24 cellular contexts compared by ENCODE assay signal in genomic region chr4:92988301-92988700, GRCh38.
DNase-seq lines count a peak whose midpoint lies in the region; ATAC-seq, FAIRE-seq and TF ChIP-seq lines count a peak whose summit lies in the region.
"Had no signal": no experiment of that assay in that cellular context is flagged by ENCODE, and none has a peak within 500 bp of the region (broad histone marks: within the 10 kb centered on the region; RNA-seq: fewer than 3 reads in every experiment).

No MANE protein-coding gene starts in this region.

- H3K27ac ChIP-seq in HepG2 (ENCODE audit: extremely low read length, insufficient read depth, low read length) (no peak overlapping the region), OCI-LY7 (ENCODE audit: low read depth, low read length, poor library complexity, severe bottlenecking) (no peak overlapping the region), uterus (no peak overlapping the region)
- H3K27ac ChIP-seq: A549, SJSA1 had no signal

- H4K20me1 ChIP-seq in HepG2 (ENCODE audit: insufficient read depth, low read length) (no peaks in the 10 kb centered on the region), OCI-LY7 (ENCODE audit: insufficient read depth, low read length) (no peaks in the 10 kb centered on the region)

- H3K4me1 ChIP-seq in HepG2 (ENCODE audit: insufficient read depth, low read length) (no peaks in the 10 kb centered on the region), OCI-LY7 (ENCODE audit: insufficient read depth, low read length, poor library complexity, severe bottlenecking) (no peaks in the 10 kb centered on the region), uterus (no peaks in the 10 kb centered on the region)
- H3K4me1 ChIP-seq: A549, SJSA1 had no signal

- 1% methylated on average over 2 of the region's 2 CpGs for WGBS in HepG2 (ENCODE audit: low lambda C conversion rate)

- intact Hi-C loops in HepG2 (cut with micrococcal nuclease; ENCODE audit: unreplicated experiment) = no loop called here
- intact Hi-C loops in OCI-LY7 (cut with micrococcal nuclease; ENCODE audit: unreplicated experiment) = no loop called here
- intact Hi-C loops in uterus (cut with DNase I; ENCODE audit: low total_unique reads) = no loop called here

- H3K27me3 ChIP-seq in bronchial epithelial cell (ENCODE audit: control insufficient read depth, insufficient read depth, low read length) (no peaks in the 10 kb centered on the region), HepG2 (ENCODE audit: control insufficient read depth in 1 of 2, insufficient read depth in 2 of 2, low read length in 2 of 2) (no peaks in the 10 kb centered on the region), uterus (no peaks in the 10 kb centered on the region)
- H3K27me3 ChIP-seq: SJSA1 had no signal

- in situ Hi-C loops in HepG2 (cut with HindIII; ENCODE audit: extremely low pct_ligation_motif_present, low pct_unique_long_range_greater_than_20kb) = no loop called here

- H3K9ac ChIP-seq in HepG2 (ENCODE audit: insufficient read depth, low read depth, low read length) = no peak overlapping the region

- no TSS peak for BruUV-seq in HepG2 (replicated peaks; lab: Mats Ljungman, UMichigan)
- BruUV-seq in OCI-LY7 (replicated peaks; lab: Mats Ljungman, UMichigan) = no TSS peak

- no peak overlapping the region for H2AFZ ChIP-seq in HepG2 (ENCODE audit: low read length)
- H2AFZ ChIP-seq in OCI-LY7 (ENCODE audit: low read length) = no peak overlapping the region

- no peaks in the 10 kb centered on the region for H3K9me3 ChIP-seq in HepG2 (ENCODE audit: low read length)
- no peaks in the 10 kb centered on the region for H3K9me3 ChIP-seq in OCI-LY7 (ENCODE audit: low read length)
- no peaks in the 10 kb centered on the region for H3K9me3 ChIP-seq in uterus
- H3K9me3 ChIP-seq: A549, SJSA1 had no signal

- H3K4me2 ChIP-seq in HepG2 (ENCODE audit: low read depth, low read length) = no peak overlapping the region
- H3K4me2 ChIP-seq in OCI-LY7 (ENCODE audit: low read length) = no peak overlapping the region
- H3K4me2 ChIP-seq: A549 had no signal

- POLR2A ChIA-PET in HepG2 (lab: Yijun Ruan, JAX) = no interaction called here
- POLR2A ChIA-PET in OCI-LY7 (lab: Charles Lee) = no interaction called here

- TF ChIP-seq CTCF in bronchial epithelial cell (IDR thresholded peaks at IDR 0.05; ENCODE audit: insufficient read depth, low read length, severe bottlenecking) (no peak), HepG2 (CRISPR knock-in tag; IDR thresholded peaks at IDR 0.05) (no peak), OCI-LY7 (conservative IDR thresholded peaks at IDR 0.05; ENCODE audit: low read length) (no peak), uterus (IDR thresholded peaks at IDR 0.05) (no peak)

- H3K79me2 ChIP-seq in HepG2 (ENCODE audit: insufficient read depth, low read length) = no peaks in the 10 kb centered on the region
- H3K79me2 ChIP-seq in OCI-LY7 (ENCODE audit: insufficient read depth, low read depth, low read length) = no peaks in the 10 kb centered on the region

- FAIRE-seq in bronchial epithelial cell (lab: Jason Lieb, UNC) (no peak), HepG2 (lab: Jason Lieb, UNC) (no peak)
- FAIRE-seq: A549, D721Med, RCC 7860 had no signal

- ATAC-seq in HepG2 = no peak
- ATAC-seq in HG02884 (IDR thresholded peaks at IDR 0.05; ENCODE audit: unreplicated experiment) = no peak
- ATAC-seq: A549, HCT116, Right ventricle myocardium inferior had no signal

- no peaks in the 10 kb centered on the region for H3K9me2 ChIP-seq in OCI-LY7 (ENCODE audit: insufficient read depth, low read length)

- CTCF ChIA-PET in HepG2 (lab: Yijun Ruan, JAX; ENCODE audit: low intra/inter-chr PET ratio, low total read pairs) (no interaction called here), OCI-LY7 (lab: Charles Lee; ENCODE audit: unreplicated experiment) (no interaction called here)

- H3K36me3 ChIP-seq in bronchial epithelial cell (ENCODE audit: control insufficient read depth, insufficient read depth, low read length) (no peaks in the 10 kb centered on the region), HepG2 (replicated peaks in 1 of 2; ENCODE audit: control insufficient read depth in 1 of 2, insufficient read depth in 2 of 2, low read length in 2 of 2) (no peaks in the 10 kb centered on the region), OCI-LY7 (ENCODE audit: insufficient read depth, low read length) (no peaks in the 10 kb centered on the region), uterus (no peaks in the 10 kb centered on the region)
- H3K36me3 ChIP-seq: SJSA1 had no signal

- no peak for TF ChIP-seq EP300 in HepG2 (IDR thresholded peaks at IDR 0.05; ENCODE audit: low read depth in 2 of 2, low read length in 2 of 2)
- no peak for TF ChIP-seq EP300 in HepG2 (CRISPR knock-in tag; IDR thresholded peaks at IDR 0.05; ENCODE audit: borderline replicate concordance)

- DNase-seq in OCI-M1 (lab: John Stamatoyannopoulos, UW) (peak; percentile 21), bronchial epithelial cell (ENCODE audit: low read depth) (peak; percentile 21), HepG2 (ENCODE audit: low spot score) (no peak), renal cortical epithelial cell (ENCODE audit: low read depth) (peak; percentile 53), OCI-LY7 (ENCODE audit: low spot score) (no peak), uterus (no peak)
- DNase-seq: DMS53, GDM1, GOT3, Kasumi-1, NCI-H1092, NCI-H1436, NCI-H187 treated with DMSO at 0.1 percent for 48 hours, NCI-H2107, NCI-H2227 treated with DMSO at 0.1 percent for 48 hours, NCI-H510A treated with DMSO at 0.1 percent for 48 hours, NCI-H774 had no signal

- no peak for TF ChIP-seq RAD21 in HepG2 (CRISPR knock-in tag; IDR thresholded peaks at IDR 0.05)

- H3K4me3 ChIP-seq in bronchial epithelial cell (ENCODE audit: low read depth, low read length) = no peak overlapping the region
- no peak overlapping the region for H3K4me3 ChIP-seq in HepG2 (replicated peaks in 1 of 3; ENCODE audit: insufficient read depth in 1 of 3, low read depth in 2 of 3, low read length in 3 of 3)
- H3K4me3 ChIP-seq in OCI-LY7 (ENCODE audit: low read depth, low read length, poor library complexity, severe bottlenecking) = no peak overlapping the region
- H3K4me3 ChIP-seq in uterus = no peak overlapping the region
- H3K4me3 ChIP-seq: A549, SJSA1 had no signal

- TF ChIP-seq POLR2A in HepG2 (IDR thresholded peaks at IDR 0.05; ENCODE audit: insufficient read depth in 1 of 2, low read depth in 2 of 2, low read length in 2 of 2) = no peak
- TF ChIP-seq POLR2A in uterus (IDR thresholded peaks at IDR 0.05) = no peak

TF ChIP-seq in HepG2, 621 proteins besides CTCF, POLR2A, EP300 and RAD21:
- TF ChIP-seq PREB (CRISPR knock-in tag; IDR thresholded peaks at IDR 0.05) (no peak), MYPOP (CRISPR knock-in tag; IDR thresholded peaks at IDR 0.05) (no peak), CEBPB (IDR thresholded peaks at IDR 0.05; ENCODE audit: borderline replicate concordance, low read depth, low read length) (peak; percentile 53; the same call in 1 of the 2 replicates)

Comparison
In these comparisons a context has a peak if more than half of its experiments do, and no peak if none do; other contexts are left out.
1. DNase-seq: peak in OCI-M1 (single experiment), bronchial epithelial cell (single experiment) and renal cortical epithelial cell (single experiment); none in HepG2 (single experiment), OCI-LY7 (single experiment) and uterus (0 of 2).